1 cellular context compared by ENCODE assay signal in genomic region chr10:133282846-133283390, GRCh38.
TF ChIP-seq lines count a peak whose summit lies in the region.

No MANE protein-coding gene starts in this region.

TF ChIP-seq in K562, 482 proteins besides CTCF, POLR2A, EP300 and RAD21:
- TF ChIP-seq POLR2G (IDR thresholded peaks at IDR 0.05; ENCODE audit: low read depth, low read length) (peak; percentile 29; the same call in 1 of the 2 replicates), ZNF507 (tag; conservative IDR thresholded peaks at IDR 0.05) (no peak)
TF ChIP-seq in K562: peak in this region for 1.
